In genomic region chr1:67755619-67756018, GRCh38 we compare ENCODE assay signal across 19 cellular contexts.
DNase-seq lines count a peak whose midpoint lies in the region; ATAC-seq and TF ChIP-seq lines count a peak whose summit lies in the region.
"Had no signal": no experiment of that assay in that cellular context is flagged by ENCODE, and none has a peak within 500 bp of the region (broad histone marks: within the 10 kb centered on the region; RNA-seq: fewer than 3 reads in every experiment).

No MANE protein-coding gene starts in this region.

- in situ Hi-C loops in IMR-90 (cut with MboI; ENCODE audit: low sequenced_read_pairs), result loop anchor here (5.0 to 25.0 kb wide), 3 partner anchors 63 to 343 kb away; no protein-coding TSS in a partner anchor

- DNase-seq in IMR-90, result no peak
- DNase-seq in NCI-H2029 treated with DMSO at 0.1 percent for 48 hours (lab: John Stamatoyannopoulos, UW), result peak; percentile 95
- DNase-seq in PC-3, result peak; percentile 33
- no peak for DNase-seq in mucosa of descending colon
- DNase-seq in RPMI8226, result no peak
- no peak for DNase-seq in middle frontal gyrus (ENCODE audit: extremely low spot score, low spot score)
- DNase-seq in activated naive CD4-positive, alpha-beta T cell treated with anti-CD3 and anti-CD28 coated beads, Interleukin-2, amount 50 U/mL, for 72 hours (ENCODE audit: low spot score in 2 of 2), result no peak
- DNase-seq: activated CD4-positive, alpha-beta T cell treated with anti-CD3 and anti-CD28 coated beads, Interleukin-2, amount 50 U/mL, for 4 hours; activated T-cell treated with anti-CD3 and anti-CD28 coated beads, Interleukin-2, amount 50 U/mL, for 72 hours; adrenal gland; AML-193; Calu3; central memory CD4-positive, alpha-beta T cell; effector CD8-positive, alpha-beta T cell; NCI-H226; ovary; stimulated activated CD4-positive, alpha-beta T cell treated with anti-CD3 and anti-CD28 coated beads, Interleukin-4, amount 100 ng/mL, for 1 hour had no signal

- CTCF ChIA-PET in IMR-90 (lab: Yijun Ruan, JAX), result interaction anchor here (1.6 kb wide), 1 partner anchor 220 kb away, joined by 8 read pairs; no protein-coding TSS in a partner anchor
- CTCF ChIA-PET in PC-3 (lab: Charles Lee), result no interaction called here

- H2AFZ ChIP-seq in IMR-90 (replicated peaks; ENCODE audit: low read length, poor library complexity) (no peak overlapping the region), PC-3 (ENCODE audit: low read length) (no peak overlapping the region)

- H3K9me3 Mint-ChIP-seq in activated naive CD4-positive, alpha-beta T cell treated with anti-CD3 and anti-CD28 coated beads, Interleukin-2, amount 50 U/mL, for 72 hours, result no peaks in the 10 kb centered on the region
- H3K9me3 Mint-ChIP-seq: activated T-cell treated with anti-CD3 and anti-CD28 coated beads, Interleukin-2, amount 50 U/mL, for 72 hours had no signal

- no peak overlapping the region for H3K18ac ChIP-seq in IMR-90 (ENCODE audit: low read depth, low read length)

- no peak overlapping the region for H3K56ac ChIP-seq in IMR-90 (ENCODE audit: extremely low read depth, insufficient read depth, low read length)

- no peak overlapping the region for H2AK9ac ChIP-seq in IMR-90 (replicated peaks; ENCODE audit: low read depth, low read length, poor library complexity)

- no peak overlapping the region for H2BK120ac ChIP-seq in IMR-90 (ENCODE audit: low read depth, low read length)

- peaks cover 39% of the 10 kb centered on the region for H3K9me1 ChIP-seq in IMR-90 (ENCODE audit: insufficient read depth, low read length)

- whole genome bisulfite sequencing in IMR-90 (ENCODE audit: extremely low coverage in 2 of 2, insufficient read length in 1 of 2), 2 experiments, result no CpG with 5 or more reads among the region's 2 CpGs

- peak overlapping the region in 1 of 2 donors; percentile 78 for H3K27ac Mint-ChIP-seq in activated naive CD4-positive, alpha-beta T cell treated with anti-CD3 and anti-CD28 coated beads, Interleukin-2, amount 50 U/mL, for 72 hours

- H3K9me3 ChIP-seq in IMR-90 (ENCODE audit: control insufficient read depth, insufficient read depth, low read length) (no peaks in the 10 kb centered on the region), PC-3 (ENCODE audit: low read length) (no peaks in the 10 kb centered on the region), mucosa of descending colon (no peaks in the 10 kb centered on the region)
- H3K9me3 ChIP-seq: adrenal gland, ovary had no signal

- no peaks in the 10 kb centered on the region for H3F3A ChIP-seq in PC-3 (ENCODE audit: low read length, unreplicated experiment)

- dilution Hi-C loops in IMR-90 (cut with HindIII; ENCODE audit: low sequenced_read_pairs, unreplicated experiment), result no loop called here

- no peak for TF ChIP-seq RAD21 in IMR-90 (IDR thresholded peaks at IDR 0.05; ENCODE audit: low read length)

- H4K20me1 ChIP-seq in IMR-90 (ENCODE audit: insufficient read depth, low read length) (peaks cover 17% of the 10 kb centered on the region; the same call in 1 of the 2 replicates), PC-3 (ENCODE audit: low read length) (no peaks in the 10 kb centered on the region)

- POLR2A ChIA-PET in IMR-90 (lab: Charles Lee; ENCODE audit: unreplicated experiment), result no interaction called here
- POLR2A ChIA-PET in PC-3 (lab: Charles Lee; ENCODE audit: unreplicated experiment), result interaction anchor here (0.7 kb wide), 1 partner anchor 75 kb away, joined by 3 read pairs; no protein-coding TSS in a partner anchor

- no peak overlapping the region for H2BK15ac ChIP-seq in IMR-90 (ENCODE audit: low read depth, low read length)

- H2BK20ac ChIP-seq in IMR-90 (ENCODE audit: low read depth, low read length), result no peak overlapping the region

- peaks cover 18% of the 10 kb centered on the region for H3K4me1 ChIP-seq in IMR-90 (ENCODE audit: control insufficient read depth, insufficient read depth, low read length)
- H3K4me1 ChIP-seq in PC-3 (ENCODE audit: insufficient read depth, low read length), result peaks cover 69% of the 10 kb centered on the region
- peaks cover 40% of the 10 kb centered on the region for H3K4me1 ChIP-seq in mucosa of descending colon (ENCODE audit: low read depth)

- no peak overlapping the region for H4K8ac ChIP-seq in IMR-90 (ENCODE audit: low read depth in 2 of 2, low read length in 2 of 2)

- H3K36me3 Mint-ChIP-seq in activated naive CD4-positive, alpha-beta T cell treated with anti-CD3 and anti-CD28 coated beads, Interleukin-2, amount 50 U/mL, for 72 hours, result no peaks in the 10 kb centered on the region

- H3K79me1 ChIP-seq in IMR-90 (ENCODE audit: low read depth in 1 of 2, low read length in 2 of 2), result peaks cover 61 to 92% of the 10 kb centered on the region in 2 experiments

- H4K91ac ChIP-seq in IMR-90 (ENCODE audit: insufficient read depth, low read depth, low read length), result no peak overlapping the region

- no peak overlapping the region for H2AK5ac ChIP-seq in IMR-90 (ENCODE audit: low read depth, low read length)

- H3K4ac ChIP-seq in IMR-90 (ENCODE audit: low read depth, low read length), result no peak overlapping the region

- intact Hi-C loops in IMR-90 (cut with micrococcal nuclease), result no loop called here
- intact Hi-C loops in PC-3 (cut with micrococcal nuclease), result no loop called here
- intact Hi-C loops in mucosa of descending colon (cut with DNase I, micrococcal nuclease), result loop anchor here in 1 of 2 donors (10.0 kb wide), 2 partner anchors 71 to 221 kb away; partner anchors contain the start of gene GADD45A

- peak overlapping the region; percentile 38; the same call in 1 of the 2 replicates for H3K14ac ChIP-seq in IMR-90 (replicated peaks; ENCODE audit: low read depth, low read length)

- BruUV-seq in IMR-90 (replicated peaks; lab: Mats Ljungman, UMichigan) (no TSS peak), PC-3 (replicated peaks; lab: Mats Ljungman, UMichigan) (no TSS peak)

- no peak overlapping the region for H3K23ac ChIP-seq in IMR-90 (ENCODE audit: low read depth, low read length)

- H3K9ac ChIP-seq in IMR-90 (ENCODE audit: low read depth, low read length) (no peak overlapping the region), PC-3 (ENCODE audit: low read length) (no peak overlapping the region)

- no peak overlapping the region for H4K5ac ChIP-seq in IMR-90 (ENCODE audit: low read depth, low read length)

- no peaks in the 10 kb centered on the region for H3K9me2 ChIP-seq in PC-3 (replicated peaks; ENCODE audit: low read length)

- H3K36me3 ChIP-seq in IMR-90 (ENCODE audit: control insufficient read depth, insufficient read depth, low read length), result peaks cover 6% of the 10 kb centered on the region; the same call in 1 of the 2 replicates
- H3K36me3 ChIP-seq in PC-3 (ENCODE audit: low read depth, low read length), result no peaks in the 10 kb centered on the region
- no peaks in the 10 kb centered on the region for H3K36me3 ChIP-seq in mucosa of descending colon (ENCODE audit: low read depth)
- H3K36me3 ChIP-seq: adrenal gland, ovary had no signal

- no peaks in the 10 kb centered on the region for H3K27me3 ChIP-seq in IMR-90 (ENCODE audit: control insufficient read depth, insufficient read depth, low read length)
- no peaks in the 10 kb centered on the region for H3K27me3 ChIP-seq in PC-3 (ENCODE audit: low read length)
- H3K27me3 ChIP-seq: adrenal gland, ovary had no signal

- peaks cover 29% of the 10 kb centered on the region for H3K79me2 ChIP-seq in PC-3 (ENCODE audit: low read length)

- H3K27ac ChIP-seq in IMR-90 (ENCODE audit: insufficient read depth, low read length), result no peak overlapping the region
- H3K27ac ChIP-seq in PC-3 (ENCODE audit: low read length), result no peak overlapping the region
- H3K27ac ChIP-seq: adrenal gland, ovary had no signal

- H3K4me2 ChIP-seq in IMR-90 (ENCODE audit: low read depth, low read length) (no peak overlapping the region), PC-3 (ENCODE audit: low read length) (no peak overlapping the region)

- TF ChIP-seq CTCF in IMR-90 (conservative IDR thresholded peaks at IDR 0.05; ENCODE audit: low read depth, low read length) (no peak), PC-3 (conservative IDR thresholded peaks at IDR 0.05; ENCODE audit: low read depth, low read length) (no peak), mucosa of descending colon (IDR thresholded peaks at IDR 0.05) (no peak)

- ATAC-seq in IMR-90 (ENCODE audit: low read depth), result no peak
- ATAC-seq in PC-3, result no peak
- ATAC-seq in mucosa of descending colon, result peak; percentile 65
- ATAC-seq in HG03521 (IDR thresholded peaks at IDR 0.05; ENCODE audit: unreplicated experiment), result no peak
- ATAC-seq in activated naive CD4-positive, alpha-beta T cell treated with anti-CD3 and anti-CD28 coated beads, Interleukin-2, amount 50 U/mL, for 72 hours, result no peak
- ATAC-seq: activated T-cell treated with anti-CD3 and anti-CD28 coated beads, Interleukin-2, amount 50 U/mL, for 72 hours; left lobe of liver had no signal

- no peak overlapping the region for H2BK5ac ChIP-seq in IMR-90 (ENCODE audit: low read depth, low read length, poor library complexity, severe bottlenecking)

- no peak for TF ChIP-seq POLR2A in IMR-90 (IDR thresholded peaks at IDR 0.05; ENCODE audit: low read depth, low read length)

- no peak overlapping the region for H3K4me3 ChIP-seq in IMR-90 (ENCODE audit: insufficient read depth, low read depth, low read length)
- H3K4me3 ChIP-seq in PC-3 (ENCODE audit: low read length), result no peak overlapping the region
- H3K4me3 ChIP-seq in mucosa of descending colon, result no peak overlapping the region
- H3K4me3 ChIP-seq: adrenal gland, ovary had no signal

TF ChIP-seq in IMR-90, 13 proteins besides CTCF, POLR2A, EP300 and RAD21 (continues in another document):
- TF ChIP-seq NFE2L2 (IDR thresholded peaks at IDR 0.05; ENCODE audit: low read depth, low read length), result no peak
- TF ChIP-seq USF2 (IDR thresholded peaks at IDR 0.05; ENCODE audit: low read depth, low read length), result no peak
- TF ChIP-seq MAZ (IDR thresholded peaks at IDR 0.05; ENCODE audit: borderline replicate concordance, low read depth, low read length), result no peak
- no peak for TF ChIP-seq MAFK (IDR thresholded peaks at IDR 0.05; ENCODE audit: low read depth, low read length)
- TF ChIP-seq MXI1 (IDR thresholded peaks at IDR 0.05; ENCODE audit: borderline replicate concordance, low read depth, low read length), result no peak

Comparison
In these comparisons a context has a peak if more than half of its experiments do, and no peak if none do; other contexts are left out.
1. DNase-seq: peak in NCI-H2029 treated with DMSO at 0.1 percent for 48 hours (single experiment) and PC-3 (single experiment); none in IMR-90 (single experiment), mucosa of descending colon (0 of 3), RPMI8226 (single experiment), middle frontal gyrus (single experiment) and activated naive CD4-positive, alpha-beta T cell treated with anti-CD3 and anti-CD28 coated beads, Interleukin-2, amount 50 U/mL, for 72 hours (0 of 2).